Comparison of ENCODE assay signal across 8 cellular contexts in the genomic region with DNA sequence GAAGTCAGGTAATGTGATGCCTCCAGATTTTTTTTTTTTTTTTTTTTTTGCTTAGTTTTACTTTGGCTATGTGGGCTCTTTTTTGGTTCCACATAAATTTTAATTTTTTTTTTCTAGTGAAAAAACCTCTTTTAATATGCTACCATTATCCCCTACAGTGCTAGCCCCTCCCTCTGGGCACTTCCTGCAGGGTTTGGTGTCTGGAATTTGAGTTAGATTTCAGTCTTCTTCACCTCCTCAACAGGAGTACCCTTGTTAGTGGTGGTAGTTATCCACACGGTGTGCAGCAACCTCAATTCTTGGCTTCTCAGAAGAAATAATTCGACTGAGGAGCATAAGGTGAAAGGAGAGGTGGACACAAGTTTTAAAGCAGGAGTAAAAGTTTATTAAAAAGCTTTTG.
"Had no signal": no experiment of that assay in that cellular context is flagged by ENCODE, and none has a peak within 500 bp of the region (broad histone marks: within the 10 kb centered on the region; RNA-seq: fewer than 3 reads in every experiment).

No MANE protein-coding gene starts in this region.

- H3K27ac Mint-ChIP-seq: IgD-negative memory B cell had no signal

- H3K4me3 ChIP-seq: K562 had no signal

- DNase-seq: IMR-90, KBM-7, KG1 had no signal

- H3K4me3 Mint-ChIP-seq: IgD-negative memory B cell had no signal

- FAIRE-seq: HepG2, HTR-8/SVneo, K562 had no signal

- H3K9me3 Mint-ChIP-seq: IgD-negative memory B cell had no signal

- H3K27ac ChIP-seq: HL-60 had no signal

- ATAC-seq: HepG2, K562 had no signal
